29 cellular contexts compared by ENCODE assay signal in the genomic region with DNA sequence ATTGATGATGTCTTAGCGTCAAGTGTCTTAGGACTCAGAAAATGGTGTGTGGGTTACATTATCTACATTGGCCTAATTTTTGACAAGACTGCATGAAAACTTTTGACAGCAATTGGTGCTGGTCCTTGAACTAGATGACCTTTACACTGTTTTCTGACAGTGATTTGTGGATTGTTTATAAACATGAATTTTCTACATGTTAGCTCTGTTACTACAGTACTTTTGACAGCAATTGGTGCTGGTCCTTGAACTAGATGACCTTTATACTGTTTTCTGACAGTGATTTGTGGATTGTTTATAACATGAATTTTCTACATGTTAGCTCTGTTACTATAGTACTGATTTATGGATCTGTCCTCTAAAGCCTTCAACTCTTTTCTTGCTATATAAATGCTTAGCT. TPM values are rescaled to one million over a fixed set of nuclear protein-coding genes. Genes with fewer than 3 reads are reported as not detected.
"Had no signal": no experiment of that assay in that cellular context is flagged by ENCODE, and none has a peak within 500 bp of the region (broad histone marks: within the 10 kb centered on the region; RNA-seq: fewer than 3 reads in every experiment).

No MANE protein-coding gene starts in this region.

- H3K36me3 ChIP-seq: gastrocnemius medialis, left ventricle myocardium inferior, lower lobe of right lung, upper lobe of left lung had no signal

- DNase-seq: cortex of kidney; foreskin fibroblast; gastrocnemius medialis; head of caudate nucleus; kidney; left ventricle myocardium inferior; lower lobe of right lung; naive thymus-derived CD8-positive, alpha-beta T cell; nephron progenitor cell; nucleus accumbens; psoas muscle; right cardiac atrium; sigmoid colon; stimulated activated CD4-positive, alpha-beta T cell treated with anti-CD3 and anti-CD28 coated beads, Interleukin-2, amount 100 ng/mL, for 24 hours; stimulated activated CD4-positive, alpha-beta T cell treated with anti-CD3 and anti-CD28 coated beads, Interleukin-4, amount 100 ng/mL, for 24 hours; stimulated activated naive CD4-positive, alpha-beta T cell treated with Interleukin-2 at 50 U/mL for 16 hours; stomach; substantia nigra; testis; tibial artery; upper lobe of left lung had no signal

- ATAC-seq: gastrocnemius medialis; lower lobe of right lung; naive thymus-derived CD8-positive, alpha-beta T cell; psoas muscle; right cardiac atrium; stimulated activated effector memory CD8-positive, alpha-beta T cell treated with anti-CD3 and anti-CD28 coated beads, Interleukin-12 subunit alpha, Interleukin-12 subunit beta, amount 100 ng/mL, for 72 hours had no signal

- FAIRE-seq: kidney, urothelium cell line had no signal

- H3K4me1 ChIP-seq: testis had no signal

- H3K27ac ChIP-seq: gastrocnemius medialis, left ventricle myocardium inferior, lower lobe of right lung, psoas muscle, sigmoid colon, stomach, testis, tibial artery, upper lobe of left lung had no signal

- H3K27me3 ChIP-seq: gastrocnemius medialis, sigmoid colon, stomach, testis, tibial artery, upper lobe of left lung had no signal

- H3K4me3 ChIP-seq: gastrocnemius medialis, left ventricle myocardium inferior, lower lobe of right lung, psoas muscle, sigmoid colon, stomach, testis, tibial artery, upper lobe of left lung had no signal

- H3K9me3 ChIP-seq: gastrocnemius medialis, left ventricle myocardium inferior, lower lobe of right lung, psoas muscle, sigmoid colon, stomach, testis, tibial artery, upper lobe of left lung had no signal

RNA-seq across cellular contexts. Expression of a gene that starts 16.8 kb away (rescaled TPM):
- total RNA-seq: gastrocnemius medialis, glomerular endothelial cell, left ventricle myocardium inferior, lower lobe of right lung, mesenteric fat pad, osteocyte, renal cortical epithelial cell, sigmoid colon, skeletal muscle tissue, stomach had no signal
- polyA plus RNA-seq: esophagus; naive thymus-derived CD8-positive, alpha-beta T cell; sigmoid colon; stomach had no signal
